Comparison of ENCODE assay signal across 1 cellular context in the genomic region with DNA sequence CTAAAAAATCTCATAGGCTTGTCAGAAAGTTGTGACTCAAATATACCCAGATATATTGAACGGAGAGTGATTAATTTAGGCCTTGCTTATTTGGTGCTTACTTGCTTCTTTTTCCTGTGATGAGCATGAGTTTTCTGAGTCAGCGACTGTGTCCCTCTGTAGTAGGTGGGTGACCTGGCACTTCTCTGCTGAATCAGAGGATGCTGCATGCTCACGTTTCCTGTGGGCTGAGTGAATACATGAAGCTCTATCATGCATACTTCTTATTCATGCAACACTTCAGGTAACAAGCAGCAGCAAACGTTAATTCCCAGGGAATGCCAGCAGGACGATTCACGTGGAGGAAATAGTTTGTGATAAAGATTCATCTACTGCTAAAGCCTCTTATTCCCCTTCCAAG.
TF ChIP-seq lines count a peak whose summit lies in the region.

No MANE protein-coding gene starts in this region.

TF ChIP-seq in GM12878, 131 proteins besides CTCF, POLR2A, EP300 and RAD21 (continued from another document):
- TF ChIP-seq GABPA (IDR thresholded peaks at IDR 0.05; ENCODE audit: low read depth) (no peak), PAX8 (IDR thresholded peaks at IDR 0.05) (no peak), EED (IDR thresholded peaks at IDR 0.05; ENCODE audit: low read depth) (no peak), TCF3 (IDR thresholded peaks at IDR 0.05; ENCODE audit: borderline replicate concordance, insufficient read depth, low read depth, low read length) (no peak), NFYA (IDR thresholded peaks at IDR 0.05; ENCODE audit: borderline replicate concordance, low read depth, low read length) (no peak)
- TF ChIP-seq, protein P1, sequence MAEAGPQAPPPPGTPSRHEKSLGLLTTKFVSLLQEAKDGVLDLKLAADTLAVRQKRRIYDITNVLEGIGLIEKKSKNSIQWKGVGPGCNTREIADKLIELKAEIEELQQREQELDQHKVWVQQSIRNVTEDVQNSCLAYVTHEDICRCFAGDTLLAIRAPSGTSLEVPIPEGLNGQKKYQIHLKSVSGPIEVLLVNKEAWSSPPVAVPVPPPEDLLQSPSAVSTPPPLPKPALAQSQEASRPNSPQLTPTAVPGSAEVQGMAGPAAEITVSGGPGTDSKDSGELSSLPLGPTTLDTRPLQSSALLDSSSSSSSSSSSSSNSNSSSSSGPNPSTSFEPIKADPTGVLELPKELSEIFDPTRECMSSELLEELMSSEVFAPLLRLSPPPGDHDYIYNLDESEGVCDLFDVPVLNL (IDR thresholded peaks at IDR 0.05; ENCODE audit: low read depth, low read length) = no peak
